8 cellular contexts compared by ENCODE assay signal in the genomic region with DNA sequence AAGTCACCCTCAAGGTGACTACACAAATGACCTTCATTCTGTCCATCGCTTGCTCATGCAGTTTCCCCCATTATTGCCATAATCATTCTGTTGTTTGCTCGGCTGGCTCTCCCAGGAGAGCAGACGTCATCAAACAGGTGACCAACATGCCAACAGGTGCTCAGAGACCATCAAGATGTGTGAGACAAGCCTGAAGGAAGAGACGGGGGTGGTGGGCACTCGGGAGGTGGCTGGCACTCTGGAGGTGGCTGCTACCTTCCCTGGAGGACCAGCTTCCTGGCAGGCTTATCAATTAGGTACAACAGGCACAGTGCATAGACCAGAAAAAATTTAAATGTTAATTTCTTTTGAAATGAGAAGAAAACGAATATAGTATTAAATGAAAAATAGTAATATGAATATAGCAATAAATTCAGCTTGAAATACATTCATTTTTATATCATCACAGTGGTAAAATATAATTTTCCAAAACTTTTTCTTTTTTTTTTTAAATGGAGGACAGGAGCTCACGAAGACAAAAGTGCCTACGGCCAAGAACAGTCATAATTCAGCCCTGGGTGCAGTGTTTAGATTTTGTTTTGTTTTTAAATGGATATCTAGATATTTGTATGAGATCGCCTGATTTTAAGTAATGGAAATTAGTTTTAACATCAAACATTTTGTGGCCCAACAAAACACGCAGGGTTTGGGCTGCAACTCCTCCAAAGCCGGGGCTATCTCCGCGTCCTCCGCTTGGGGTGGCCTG.
A peak's percentile ranks its signal among the peaks of the same experiment; 100 is the strongest.
DNase-seq lines count a peak whose midpoint lies in the region; ATAC-seq lines count a peak whose summit lies in the region.

No MANE protein-coding gene starts in this region.

- H3K4me3 ChIP-seq in muscle layer of colon (ENCODE audit: low read depth in 1 of 2, low read length in 2 of 2): peak overlapping the region; percentile 25 to 59

- H3K36me3 ChIP-seq in muscle layer of colon (ENCODE audit: insufficient read depth, low read length): no peaks in the 10 kb centered on the region

- H3K4me1 ChIP-seq in muscle layer of colon (ENCODE audit: insufficient read depth, low read length): peaks cover 6% of the 10 kb centered on the region

- no peak overlapping the region for H3K9ac ChIP-seq in muscle layer of colon (ENCODE audit: low read length)

- peak; percentile 48 for DNase-seq in activated T-cell treated with anti-CD3 and anti-CD28 coated beads for 1 hour (ENCODE audit: low read depth)
- DNase-seq in activated T-cell treated with anti-CD3 and anti-CD28 coated beads, Interleukin-2, amount 50 U/mL, for 1 hour: no peak
- DNase-seq in NOMO-1 treated with dmso at 0.1 percent for 144 hours (lab: John Stamatoyannopoulos, UW; ENCODE audit: unreplicated experiment): peak; percentile 62
- no peak for DNase-seq in cortex of kidney (lab: John Stamatoyannopoulos, UW)
- DNase-seq in NCI-H82 treated with DMSO at 0.1 percent for 48 hours (lab: John Stamatoyannopoulos, UW; ENCODE audit: unreplicated experiment): no peak

- ATAC-seq in GM18519 (IDR thresholded peaks at IDR 0.05; ENCODE audit: low FRiP score, unreplicated experiment): no peak

- no peaks in the 10 kb centered on the region for H3K9me3 ChIP-seq in muscle layer of colon (ENCODE audit: low read length)

- H3K27ac ChIP-seq in cingulate gyrus (ENCODE audit: low read depth, low read length): peak overlapping the region; percentile 99
- peak overlapping the region; percentile 98 for H3K27ac ChIP-seq in muscle layer of colon (ENCODE audit: low read depth, low read length)

- H3K27me3 ChIP-seq in muscle layer of colon (ENCODE audit: control insufficient read depth in 1 of 2, insufficient read depth in 2 of 2, low read length in 2 of 2): no peaks in the 10 kb centered on the region

Comparison
In these comparisons a context has a peak if more than half of its experiments do, and no peak if none do; other contexts are left out.
1. DNase-seq: peak in activated T-cell treated with anti-CD3 and anti-CD28 coated beads for 1 hour (single experiment) and NOMO-1 treated with dmso at 0.1 percent for 144 hours (single experiment); none in activated T-cell treated with anti-CD3 and anti-CD28 coated beads, Interleukin-2, amount 50 U/mL, for 1 hour (single experiment), cortex of kidney (single experiment) and NCI-H82 treated with DMSO at 0.1 percent for 48 hours (single experiment).